8 cellular contexts compared by ENCODE assay signal in the genomic region with DNA sequence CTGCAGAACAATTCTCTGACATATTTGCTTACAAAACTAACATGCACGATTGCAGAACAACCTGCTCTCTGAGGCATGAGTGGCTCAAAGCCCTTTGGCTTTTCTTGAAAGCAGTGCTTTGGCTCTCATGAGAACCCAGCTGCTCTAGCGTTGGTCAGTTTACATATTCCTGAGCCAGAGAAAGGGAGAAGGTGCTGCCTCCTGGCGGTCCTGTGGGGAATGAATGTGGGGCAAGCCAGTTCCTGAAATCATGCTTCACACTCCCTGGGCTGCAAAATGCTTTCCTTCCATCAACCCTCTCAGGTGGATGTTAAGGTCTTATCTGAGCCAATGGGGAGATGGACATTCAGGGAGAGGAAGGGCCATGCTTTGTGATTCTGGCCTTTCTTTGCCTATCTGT.
DNase-seq lines count a peak whose midpoint lies in the region; ATAC-seq lines count a peak whose summit lies in the region.

No MANE protein-coding gene starts in this region.

- H3K9me3 ChIP-seq in MG63, result no peaks in the 10 kb centered on the region

- no peaks in the 10 kb centered on the region for H3K27me3 ChIP-seq in MG63

- no peaks in the 10 kb centered on the region for H3K36me3 ChIP-seq in MG63

- H3K4me3 ChIP-seq in MG63, result no peak overlapping the region

- ATAC-seq in GM21381 (IDR thresholded peaks at IDR 0.05; ENCODE audit: unreplicated experiment) (no peak), HG02759 (IDR thresholded peaks at IDR 0.05; ENCODE audit: unreplicated experiment) (no peak)

- peak; percentile 68 for DNase-seq in Daoy (ENCODE audit: low read depth)
- DNase-seq in MG63, result peak; percentile 31
- peak; percentile 15 to 54 (median 32) for DNase-seq in T-helper 1 cell
- DNase-seq in astrocyte of the hippocampus (ENCODE audit: low read depth, low spot score), result peak; percentile 81
- DNase-seq in inferior parietal cortex (ENCODE audit: extremely low spot score), result peak; percentile 71
- peak; percentile 32 to 45 for DNase-seq in stimulated activated CD4-positive, alpha-beta T cell treated with anti-CD3 and anti-CD28 coated beads, Interleukin-15, amount 100 ng/mL, for 48 hours (ENCODE audit: low read depth in 2 of 2)

Comparison
In these comparisons a context has a peak if more than half of its experiments do, and no peak if none do; other contexts are left out.
1. DNase-seq: peak in every context shown above with its lines; median percentile 81 in astrocyte of the hippocampus; 71 in inferior parietal cortex; 68 in Daoy; 38 in stimulated activated CD4-positive, alpha-beta T cell treated with anti-CD3 and anti-CD28 coated beads, Interleukin-15, amount 100 ng/mL, for 48 hours; 32 in T-helper 1 cell; 31 in MG63.